27 cellular contexts compared by ENCODE assay signal in the genomic region with DNA sequence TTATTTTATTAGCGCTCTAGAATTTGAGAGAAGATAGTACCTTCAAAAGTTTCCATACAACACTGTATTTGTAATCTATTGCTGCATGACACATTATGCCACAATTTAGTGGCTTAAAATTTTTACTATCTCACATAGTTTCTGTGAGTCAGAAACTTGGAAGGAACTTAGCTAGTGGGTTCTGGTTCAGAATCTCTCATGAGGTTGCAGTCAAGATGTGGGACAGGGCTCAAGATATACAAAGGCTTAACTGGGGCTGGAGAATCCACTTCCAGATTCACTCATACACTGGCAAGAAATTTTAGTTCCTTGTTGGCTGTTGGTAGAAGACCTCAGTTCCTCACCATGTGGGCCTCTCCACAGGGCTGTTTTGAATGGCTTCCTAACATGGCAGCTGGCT. TPM values are rescaled to one million over a fixed set of nuclear protein-coding genes. Genes with fewer than 3 reads are reported as not detected.
"Had no signal": no experiment of that assay in that cellular context is flagged by ENCODE, and none has a peak within 500 bp of the region (broad histone marks: within the 10 kb centered on the region; RNA-seq: fewer than 3 reads in every experiment).

No MANE protein-coding gene starts in this region.

- H3K27ac ChIP-seq: breast epithelium, hepatocyte, SK-N-MC, skin epidermis, upper lobe of left lung had no signal

- H2AFZ ChIP-seq: hepatocyte had no signal

- H3K4me3 Mint-ChIP-seq: dendritic cell treated with granulocyte-macrophage colony-stimulating factor and Interleukin-4, amounts not matched to agents 40 ng/mL and 50 ng/mL, for 4 days; nephron progenitor cell; stimulated activated naive CD8-positive, alpha-beta T cell treated with anti-CD3 and anti-CD28 coated beads, Interleukin-15, amount 100 ng/mL, for 72 hours; T-cell had no signal

- H3K36me3 Mint-ChIP-seq: T-cell had no signal

- DNase-seq: activated CD4-positive, alpha-beta T cell treated with anti-CD3 and anti-CD28 coated beads, Interleukin-2, amount 50 U/mL, for 1 hour; activated CD8-positive, alpha-beta memory T cell treated with anti-CD3 and anti-CD28 coated beads for 24 hours; activated CD8-positive, alpha-beta memory T cell treated with anti-CD3 and anti-CD28 coated beads, Interleukin-2, amount 50 U/mL, for 48 hours; activated gamma-delta T cell treated with Interleukin-2 at 50 U/mL for 16 hours; activated T-cell treated with anti-CD3 and anti-CD28 coated beads, Interleukin-2, amount 50 U/mL, for 48 hours; amniotic stem cell; effector CD8-positive, alpha-beta T cell; midbrain; nephron progenitor cell; occipital lobe; posterior cingulate gyrus; stimulated activated CD4-positive, alpha-beta T cell treated with anti-CD3 and anti-CD28 coated beads, Interleukin-4, amount 100 ng/mL, for 1 hour; stimulated activated naive CD8-positive, alpha-beta T cell treated with anti-CD3 and anti-CD28 coated beads, Interleukin-15, amount 100 ng/mL, for 72 hours; T-cell; T-helper 9 cell; upper lobe of left lung had no signal

- H3K27me3 Mint-ChIP-seq: dendritic cell treated with granulocyte-macrophage colony-stimulating factor and Interleukin-4, amounts not matched to agents 40 ng/mL and 50 ng/mL, for 4 days had no signal

- ATAC-seq: activated CD4-positive, CD25-positive, alpha-beta regulatory T cell treated with anti-CD3 and anti-CD28 coated beads, Interleukin-2, amount 50 U/mL, for 24 hours; activated naive CD4-positive, alpha-beta T cell treated with anti-CD3 and anti-CD28 coated beads, Interleukin-2, amount 50 U/mL, for 72 hours; esophagus mucosa; stimulated activated naive CD8-positive, alpha-beta T cell treated with anti-CD3 and anti-CD28 coated beads, Interleukin-15, amount 100 ng/mL, for 72 hours; T-cell had no signal

- H3K36me3 ChIP-seq: breast epithelium, upper lobe of left lung had no signal

- H3K79me2 ChIP-seq: hepatocyte had no signal

- H3K4me2 ChIP-seq: hepatocyte had no signal

- H3K27ac Mint-ChIP-seq: activated naive CD4-positive, alpha-beta T cell treated with anti-CD3 and anti-CD28 coated beads, Interleukin-2, amount 50 U/mL, for 72 hours; dendritic cell treated with granulocyte-macrophage colony-stimulating factor and Interleukin-4, amounts not matched to agents 40 ng/mL and 50 ng/mL, for 4 days; stimulated activated naive CD8-positive, alpha-beta T cell treated with anti-CD3 and anti-CD28 coated beads, Interleukin-15, amount 100 ng/mL, for 72 hours; T-cell had no signal

- H3K4me3 ChIP-seq: breast epithelium, hepatocyte, SK-N-MC, skin epidermis, upper lobe of left lung had no signal

- H3K4me1 Mint-ChIP-seq: stimulated activated naive CD8-positive, alpha-beta T cell treated with anti-CD3 and anti-CD28 coated beads, Interleukin-15, amount 100 ng/mL, for 72 hours; T-cell had no signal

- FAIRE-seq: islet of Langerhans had no signal

- H3K4me1 ChIP-seq: breast epithelium, upper lobe of left lung had no signal

- H3K27me3 ChIP-seq: breast epithelium, hepatocyte, upper lobe of left lung had no signal

RNA-seq across cellular contexts. Expression of a gene that starts 11.5 kb away (rescaled TPM):
- total RNA-seq: activated naive CD4-positive, alpha-beta T cell treated with anti-CD3 and anti-CD28 coated beads, Interleukin-2, amount 50 U/mL, for 72 hours; breast epithelium; cerebellum; esophagus mucosa; lung microvascular endothelial cell; T-cell had no signal
- polyA plus RNA-seq: hepatocyte had no signal
